In genomic region chr17:8956521-8956920, GRCh38 we compare ENCODE assay signal across 14 cellular contexts. TPM values are rescaled to one million over a fixed set of nuclear protein-coding genes. Genes with fewer than 3 reads are reported as not detected.
DNase-seq lines count a peak whose midpoint lies in the region; ATAC-seq and TF ChIP-seq lines count a peak whose summit lies in the region.
"Had no signal": no experiment of that assay in that cellular context is flagged by ENCODE, and none has a peak within 500 bp of the region (broad histone marks: within the 10 kb centered on the region; RNA-seq: fewer than 3 reads in every experiment).

No MANE protein-coding gene starts in this region.

- no peak for TF ChIP-seq CTCF in WTC11 (IDR thresholded peaks at IDR 0.05)

- ATAC-seq in HG02588 (IDR thresholded peaks at IDR 0.05; ENCODE audit: unreplicated experiment) (peak; percentile 47), T-helper 17 cell (no peak), WTC11 (no peak)
- ATAC-seq in stimulated activated effector memory CD8-positive, alpha-beta T cell treated with anti-CD3 and anti-CD28 coated beads, Interleukin-12 subunit alpha, Interleukin-12 subunit beta, amount 100 ng/mL, for 72 hours = peak; percentile 83
- ATAC-seq: K562, Panc1 had no signal

- POLR2A ChIA-PET in WTC11 (lab: Charles Lee) = no interaction called here

- H3K9me3 ChIP-seq in T-helper 17 cell (ENCODE audit: control insufficient read depth, low read length, poor library complexity, severe bottlenecking) = no peaks in the 10 kb centered on the region
- H3K9me3 ChIP-seq: thoracic aorta had no signal

- CTCF ChIA-PET in WTC11 (lab: Charles Lee) = interaction anchor here (1.1 kb wide), 1 partner anchor 68 kb away, joined by 3 read pairs; no protein-coding TSS in a partner anchor

- H3K4me3 Mint-ChIP-seq in activated T-cell treated with anti-CD3 and anti-CD28 coated beads, Interleukin-2, amount 50 U/mL, for 24 hours = peak overlapping the region; percentile 54
- H3K4me3 Mint-ChIP-seq in T-helper 17 cell (peak overlapping the region; percentile 59), WTC11 (no peak overlapping the region)
- peak overlapping the region; percentile 84 for H3K4me3 Mint-ChIP-seq in stimulated activated effector memory CD8-positive, alpha-beta T cell treated with anti-CD3 and anti-CD28 coated beads, Interleukin-12 subunit alpha, Interleukin-12 subunit beta, amount 100 ng/mL, for 72 hours

- peaks cover 98% of the 10 kb centered on the region for H3K4me1 Mint-ChIP-seq in activated T-cell treated with anti-CD3 and anti-CD28 coated beads, Interleukin-2, amount 50 U/mL, for 24 hours (ENCODE audit: low read depth)
- H3K4me1 Mint-ChIP-seq in T-helper 17 cell (peaks cover 80% of the 10 kb centered on the region), WTC11 (peaks cover 23% of the 10 kb centered on the region)
- peaks cover 99% of the 10 kb centered on the region for H3K4me1 Mint-ChIP-seq in stimulated activated effector memory CD8-positive, alpha-beta T cell treated with anti-CD3 and anti-CD28 coated beads, Interleukin-12 subunit alpha, Interleukin-12 subunit beta, amount 100 ng/mL, for 72 hours

- peaks cover 61% of the 10 kb centered on the region for H3K36me3 Mint-ChIP-seq in activated T-cell treated with anti-CD3 and anti-CD28 coated beads, Interleukin-2, amount 50 U/mL, for 24 hours (ENCODE audit: low read depth)
- H3K36me3 Mint-ChIP-seq in T-helper 17 cell (ENCODE audit: low read depth) (peaks cover 24% of the 10 kb centered on the region), WTC11 (no peaks in the 10 kb centered on the region)
- H3K36me3 Mint-ChIP-seq in stimulated activated effector memory CD8-positive, alpha-beta T cell treated with anti-CD3 and anti-CD28 coated beads, Interleukin-12 subunit alpha, Interleukin-12 subunit beta, amount 100 ng/mL, for 72 hours = peaks cover 76% of the 10 kb centered on the region

- peaks cover 8% of the 10 kb centered on the region for H3K9me3 Mint-ChIP-seq in activated T-cell treated with anti-CD3 and anti-CD28 coated beads, Interleukin-2, amount 50 U/mL, for 24 hours
- H3K9me3 Mint-ChIP-seq in stimulated activated effector memory CD8-positive, alpha-beta T cell treated with anti-CD3 and anti-CD28 coated beads, Interleukin-12 subunit alpha, Interleukin-12 subunit beta, amount 100 ng/mL, for 72 hours = no peaks in the 10 kb centered on the region
- H3K9me3 Mint-ChIP-seq in WTC11 = peaks cover 9% of the 10 kb centered on the region

- peak overlapping the region; percentile 92 for H3K27ac Mint-ChIP-seq in activated T-cell treated with anti-CD3 and anti-CD28 coated beads, Interleukin-2, amount 50 U/mL, for 24 hours
- H3K27ac Mint-ChIP-seq in T-helper 17 cell = peak overlapping the region; percentile 99
- H3K27ac Mint-ChIP-seq in stimulated activated effector memory CD8-positive, alpha-beta T cell treated with anti-CD3 and anti-CD28 coated beads, Interleukin-12 subunit alpha, Interleukin-12 subunit beta, amount 100 ng/mL, for 72 hours = peak overlapping the region; percentile 92
- no peak overlapping the region for H3K27ac Mint-ChIP-seq in WTC11

- no peak for DNase-seq in activated T-cell treated with anti-CD3 and anti-CD28 coated beads, Interleukin-2, amount 50 U/mL, for 24 hours
- DNase-seq in activated T-cell treated with anti-CD3 and anti-CD28 coated beads, Interleukin-2, amount 50 U/mL, for 1 hour = no peak
- DNase-seq in T-helper 17 cell (no peak), WTC11 (ENCODE audit: low spot score) (no peak), NOMO-1 (lab: John Stamatoyannopoulos, UW; ENCODE audit: unreplicated experiment in 2 of 2) (no peak), pons (ENCODE audit: low spot score) (no peak)
- DNase-seq in stimulated activated effector memory CD8-positive, alpha-beta T cell treated with anti-CD3 and anti-CD28 coated beads, Interleukin-12 subunit alpha, Interleukin-12 subunit beta, amount 100 ng/mL, for 72 hours (ENCODE audit: low spot score in 2 of 2) = peak in 1 of 2 donors; percentile 68
- DNase-seq: ACHN, DND-41, NCI-H2081 had no signal

- no peaks in the 10 kb centered on the region for H3K27me3 Mint-ChIP-seq in activated T-cell treated with anti-CD3 and anti-CD28 coated beads, Interleukin-2, amount 50 U/mL, for 24 hours
- no peaks in the 10 kb centered on the region for H3K27me3 Mint-ChIP-seq in T-helper 17 cell
- no peaks in the 10 kb centered on the region; the same call in 1 of the 2 replicates for H3K27me3 Mint-ChIP-seq in WTC11 (ENCODE audit: low read depth)

TF ChIP-seq in WTC11, 78 proteins besides CTCF, POLR2A, EP300 and RAD21:
- no peak for TF ChIP-seq ZNF423 (CRISPR knock-in tag; IDR thresholded peaks at IDR 0.05)
- no peak for TF ChIP-seq SP1 (CRISPR knock-in tag; conservative IDR thresholded peaks at IDR 0.05)
- TF ChIP-seq, protein P1, sequence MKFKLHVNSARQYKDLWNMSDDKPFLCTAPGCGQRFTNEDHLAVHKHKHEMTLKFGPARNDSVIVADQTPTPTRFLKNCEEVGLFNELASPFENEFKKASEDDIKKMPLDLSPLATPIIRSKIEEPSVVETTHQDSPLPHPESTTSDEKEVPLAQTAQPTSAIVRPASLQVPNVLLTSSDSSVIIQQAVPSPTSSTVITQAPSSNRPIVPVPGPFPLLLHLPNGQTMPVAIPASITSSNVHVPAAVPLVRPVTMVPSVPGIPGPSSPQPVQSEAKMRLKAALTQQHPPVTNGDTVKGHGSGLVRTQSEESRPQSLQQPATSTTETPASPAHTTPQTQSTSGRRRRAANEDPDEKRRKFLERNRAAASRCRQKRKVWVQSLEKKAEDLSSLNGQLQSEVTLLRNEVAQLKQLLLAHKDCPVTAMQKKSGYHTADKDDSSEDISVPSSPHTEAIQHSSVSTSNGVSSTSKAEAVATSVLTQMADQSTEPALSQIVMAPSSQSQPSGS (CRISPR knock-in tag; IDR thresholded peaks at IDR 0.05; ENCODE audit: borderline replicate concordance, low read depth) = no peak
- TF ChIP-seq RORB (CRISPR knock-in tag; IDR thresholded peaks at IDR 0.05) = no peak
- TF ChIP-seq MYBL2 (CRISPR knock-in tag; IDR thresholded peaks at IDR 0.05) = no peak
- no peak for TF ChIP-seq OVOL2 (CRISPR knock-in tag; IDR thresholded peaks at IDR 0.05; ENCODE audit: borderline replicate concordance)
- TF ChIP-seq ZNF121 (CRISPR knock-in tag; IDR thresholded peaks at IDR 0.05) = no peak
- TF ChIP-seq ELF4 (CRISPR knock-in tag; IDR thresholded peaks at IDR 0.05; ENCODE audit: low read depth) = no peak
- TF ChIP-seq, protein P2, sequence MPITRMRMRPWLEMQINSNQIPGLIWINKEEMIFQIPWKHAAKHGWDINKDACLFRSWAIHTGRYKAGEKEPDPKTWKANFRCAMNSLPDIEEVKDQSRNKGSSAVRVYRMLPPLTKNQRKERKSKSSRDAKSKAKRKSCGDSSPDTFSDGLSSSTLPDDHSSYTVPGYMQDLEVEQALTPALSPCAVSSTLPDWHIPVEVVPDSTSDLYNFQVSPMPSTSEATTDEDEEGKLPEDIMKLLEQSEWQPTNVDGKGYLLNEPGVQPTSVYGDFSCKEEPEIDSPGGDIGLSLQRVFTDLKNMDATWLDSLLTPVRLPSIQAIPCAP (CRISPR knock-in tag; IDR thresholded peaks at IDR 0.05) = no peak
- no peak for TF ChIP-seq TCF7 (CRISPR knock-in tag; IDR thresholded peaks at IDR 0.05; ENCODE audit: low read depth)
- TF ChIP-seq FOXK1 (CRISPR knock-in tag; IDR thresholded peaks at IDR 0.05) = no peak
- no peak for TF ChIP-seq ZNF138 (CRISPR knock-in tag; conservative IDR thresholded peaks at IDR 0.05)
- no peak for TF ChIP-seq NR3C1 (CRISPR knock-in tag; conservative IDR thresholded peaks at IDR 0.05; ENCODE audit: low read depth)
- TF ChIP-seq ESRRA (CRISPR knock-in tag; IDR thresholded peaks at IDR 0.05; ENCODE audit: borderline replicate concordance) = no peak
- TF ChIP-seq ZNF232 (CRISPR knock-in tag; IDR thresholded peaks at IDR 0.05) = no peak
- no peak for TF ChIP-seq ZMAT4 (CRISPR knock-in tag; IDR thresholded peaks at IDR 0.05)

RNA-seq across cellular contexts. Expression of gene PIK3R5, which starts 9.0 kb away (rescaled TPM):
- total RNA-seq in T-helper 17 cell = 100 to 1,000 TPM; 164 to 177 TPM
- total RNA-seq in WTC11 (2021) = 5.9 to 7.5 TPM (median 5.9 TPM) in 3 replicates

Comparison
In these comparisons a context has a peak if more than half of its experiments do, and no peak if none do; other contexts are left out.
1. ATAC-seq: peak in HG02588 (single experiment) and stimulated activated effector memory CD8-positive, alpha-beta T cell treated with anti-CD3 and anti-CD28 coated beads, Interleukin-12 subunit alpha, Interleukin-12 subunit beta, amount 100 ng/mL, for 72 hours (single experiment); none in T-helper 17 cell (single experiment) and WTC11 (single experiment).
2. RNA of gene PIK3R5, which starts 9.0 kb away (total RNA-seq): 164 to 177 TPM in T-helper 17 cell; 5.9 to 7.5 TPM in WTC11; every median in the first group is over 10 times any median in the second.